Comparison of ENCODE assay signal across 20 cellular contexts in the genomic region with DNA sequence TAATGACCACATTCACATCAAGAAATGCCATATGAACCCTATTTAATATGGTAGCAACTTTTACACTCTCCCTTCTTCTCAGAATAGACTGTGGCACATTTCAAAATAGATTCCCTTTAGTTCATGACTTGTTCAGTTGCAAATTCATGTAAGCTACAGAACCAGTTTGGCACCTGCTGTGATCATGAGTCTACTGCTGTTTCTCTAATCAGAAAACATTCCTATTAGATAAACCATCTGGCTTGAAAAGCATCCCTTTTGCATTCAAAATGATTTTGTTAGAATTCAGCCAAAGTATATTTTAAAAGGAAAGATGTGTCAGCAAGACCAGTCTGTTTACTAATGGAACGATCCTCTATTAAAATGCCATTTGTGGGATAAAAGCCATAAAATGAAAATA.
A peak's percentile ranks its signal among the peaks of the same experiment; 100 is the strongest.
DNase-seq lines count a peak whose midpoint lies in the region; ATAC-seq and TF ChIP-seq lines count a peak whose summit lies in the region.
"Had no signal": no experiment of that assay in that cellular context is flagged by ENCODE, and none has a peak within 500 bp of the region (broad histone marks: within the 10 kb centered on the region; RNA-seq: fewer than 3 reads in every experiment).

No MANE protein-coding gene starts in this region.

- TF ChIP-seq CTCF in brain (conservative IDR thresholded peaks at IDR 0.05), result no peak
- no peak for TF ChIP-seq CTCF in stomach (IDR thresholded peaks at IDR 0.05)

- H3K9me3 ChIP-seq in stomach, result no peaks in the 10 kb centered on the region

- H3K27me3 ChIP-seq in stomach, result no peaks in the 10 kb centered on the region

- peaks cover 0 to 8% (median 3%) of the 10 kb centered on the region in 5 experiments for H3K9me3 Mint-ChIP-seq in brain
- peaks cover 7% of the 10 kb centered on the region for H3K9me3 Mint-ChIP-seq in activated naive CD8-positive, alpha-beta T cell treated with anti-CD3 and anti-CD28 coated beads, Interleukin-2, amount 50 U/mL, for 24 hours

- TF ChIP-seq POLR2A in stomach (IDR thresholded peaks at IDR 0.05), result no peak

- H3K27me3 Mint-ChIP-seq in brain, result no peaks in the 10 kb centered on the region
- H3K27me3 Mint-ChIP-seq in activated naive CD8-positive, alpha-beta T cell treated with anti-CD3 and anti-CD28 coated beads, Interleukin-2, amount 50 U/mL, for 24 hours, result no peaks in the 10 kb centered on the region
- H3K27me3 Mint-ChIP-seq: B cell had no signal

- intact Hi-C loops in stomach (cut with DNase I; ENCODE audit: low total_unique reads), result no loop called here

- peaks cover 10% of the 10 kb centered on the region for H3K4me1 Mint-ChIP-seq in brain
- no peaks in the 10 kb centered on the region for H3K4me1 Mint-ChIP-seq in activated naive CD8-positive, alpha-beta T cell treated with anti-CD3 and anti-CD28 coated beads, Interleukin-2, amount 50 U/mL, for 24 hours
- H3K4me1 Mint-ChIP-seq: B cell had no signal

- no peak overlapping the region for H3K4me3 Mint-ChIP-seq in brain
- H3K4me3 Mint-ChIP-seq in activated naive CD8-positive, alpha-beta T cell treated with anti-CD3 and anti-CD28 coated beads, Interleukin-2, amount 50 U/mL, for 24 hours, result no peak overlapping the region
- H3K4me3 Mint-ChIP-seq: B cell had no signal

- peak overlapping the region; percentile 8 to 37 (median 16) for H3K27ac Mint-ChIP-seq in brain
- H3K27ac Mint-ChIP-seq in activated naive CD8-positive, alpha-beta T cell treated with anti-CD3 and anti-CD28 coated beads, Interleukin-2, amount 50 U/mL, for 24 hours, result no peak overlapping the region
- H3K27ac Mint-ChIP-seq: B cell had no signal

- H3K4me3 ChIP-seq in stomach, result no peak overlapping the region
- H3K4me3 ChIP-seq: GM12878, PC-9 had no signal

- 60 to 90% (median 83%) methylated on average over 1 of the region's 1 CpG for WGBS in stomach, 5 donors

- no peaks in the 10 kb centered on the region for H3K36me3 ChIP-seq in stomach

- no peak for TF ChIP-seq EP300 in stomach (IDR thresholded peaks at IDR 0.05)

- H3K27ac ChIP-seq in stomach, result no peak overlapping the region
- H3K27ac ChIP-seq: 22Rv1, PC-9, RWPE1 had no signal

- H3K36me3 Mint-ChIP-seq in brain, result no peaks in the 10 kb centered on the region
- H3K36me3 Mint-ChIP-seq in activated naive CD8-positive, alpha-beta T cell treated with anti-CD3 and anti-CD28 coated beads, Interleukin-2, amount 50 U/mL, for 24 hours (ENCODE audit: low read depth), result no peaks in the 10 kb centered on the region

- no peaks in the 10 kb centered on the region for H3K4me1 ChIP-seq in stomach

- ATAC-seq in GM21737 (IDR thresholded peaks at IDR 0.05; ENCODE audit: unreplicated experiment), result no peak
- no peak for ATAC-seq in activated naive CD8-positive, alpha-beta T cell treated with anti-CD3 and anti-CD28 coated beads, Interleukin-2, amount 50 U/mL, for 24 hours
- ATAC-seq: GM12878, HCT116 had no signal

- DNase-seq in DMS53 (lab: John Stamatoyannopoulos, UW) (peak; percentile 5), DMS53 treated with DMSO at 0.1 percent for 48 hours (lab: John Stamatoyannopoulos, UW; ENCODE audit: unreplicated experiment) (no peak), NCI-H1417 treated with DMSO at 0.1 percent for 48 hours (lab: John Stamatoyannopoulos, UW) (peak; percentile 35), middle frontal gyrus (ENCODE audit: extremely low spot score, low spot score) (peak; percentile 8), stomach (no peak)
- no peak for DNase-seq in activated naive CD8-positive, alpha-beta T cell treated with anti-CD3 and anti-CD28 coated beads, Interleukin-2, amount 50 U/mL, for 24 hours
- DNase-seq: GOT3, IMR-90, NCI-H1092 treated with DMSO at 0.1 percent for 48 hours, NCI-H1694, NCI-H2081 treated with DMSO at 0.1 percent for 48 hours, NCI-H82 had no signal

Comparison
In these comparisons a context has a peak if more than half of its experiments do, and no peak if none do; other contexts are left out.
1. DNase-seq: peak in DMS53 (single experiment), NCI-H1417 treated with DMSO at 0.1 percent for 48 hours (single experiment) and middle frontal gyrus (single experiment); none in DMS53 treated with DMSO at 0.1 percent for 48 hours (single experiment), activated naive CD8-positive, alpha-beta T cell treated with anti-CD3 and anti-CD28 coated beads, Interleukin-2, amount 50 U/mL, for 24 hours (single experiment) and stomach (single experiment).